In the genomic region with DNA sequence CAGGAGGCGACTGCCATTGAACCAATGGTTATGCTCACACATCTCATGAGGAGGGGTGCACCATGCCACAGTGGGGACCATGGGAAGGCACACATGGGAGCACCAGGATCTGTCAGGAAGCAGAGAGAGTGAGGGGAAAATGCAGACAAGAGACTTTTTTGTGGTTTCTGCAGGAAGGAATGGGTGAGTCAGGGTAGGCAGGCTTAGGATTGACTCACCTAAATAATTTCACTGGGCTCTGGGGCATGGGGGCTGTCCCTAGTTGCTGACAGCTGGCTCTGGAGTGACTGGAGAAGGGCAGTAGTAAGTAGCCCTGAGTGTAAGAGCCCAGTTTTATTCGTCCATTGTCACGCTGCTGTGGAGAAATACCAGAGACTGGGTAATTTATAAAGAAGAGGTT, we compare ENCODE assay signal across 12 cellular contexts.
DNase-seq lines count a peak whose midpoint lies in the region; ATAC-seq and TF ChIP-seq lines count a peak whose summit lies in the region.
"Had no signal": no experiment of that assay in that cellular context is flagged by ENCODE, and none has a peak within 500 bp of the region (broad histone marks: within the 10 kb centered on the region; RNA-seq: fewer than 3 reads in every experiment).

No MANE protein-coding gene starts in this region.

- DNase-seq in activated CD4-positive, alpha-beta T cell treated with anti-CD3 and anti-CD28 coated beads for 48 hours, result peak; percentile 70
- DNase-seq in activated CD4-positive, alpha-beta T cell treated with anti-CD3 and anti-CD28 coated beads for 1 hour, result no peak
- DNase-seq in SJSA1 (ENCODE audit: low read depth in 1 of 2, low spot score in 2 of 2), result peak; percentile 87 to 91
- peak; percentile 78 for DNase-seq in fibroblast of pulmonary artery (ENCODE audit: low read depth)
- DNase-seq in stimulated activated CD8-positive, alpha-beta memory T cell treated with anti-CD3 and anti-CD28 coated beads, Interleukin-2, amount 100 ng/mL, for 48 hours (ENCODE audit: low read depth in 2 of 2), result peak; percentile 21 to 25
- no peak for DNase-seq in NCI-H524 treated with DMSO at 0.1 percent for 48 hours (lab: John Stamatoyannopoulos, UW)
- DNase-seq: activated CD8-positive, alpha-beta memory T cell treated with anti-CD3 and anti-CD28 coated beads, Interleukin-2, amount 10 ng/mL, durations not matched to agents 7 days and 5 days; AML-193; naive B cell had no signal

- ATAC-seq in GM21515 (IDR thresholded peaks at IDR 0.05; ENCODE audit: unreplicated experiment) (no peak), HG02870 (IDR thresholded peaks at IDR 0.05; ENCODE audit: unreplicated experiment) (no peak)
- ATAC-seq: activated CD8-positive, alpha-beta memory T cell treated with anti-CD3 and anti-CD28 coated beads, Interleukin-2, amount 10 ng/mL, durations not matched to agents 7 days and 5 days; K562 had no signal

- H3K4me3 ChIP-seq in SJSA1, result no peak overlapping the region
- H3K4me3 ChIP-seq in fibroblast of pulmonary artery (replicated peaks; ENCODE audit: low read depth, low read length), result no peak overlapping the region
- H3K4me3 ChIP-seq: K562 had no signal

- 0 out of 2 replicates have a peak overlapping the region, but pooled peaks have one; percentile 0 for H3K27ac ChIP-seq in SJSA1

- H3K4me1 ChIP-seq in SJSA1 (replicated peaks), result peaks cover 31% of the 10 kb centered on the region

- TF ChIP-seq CTCF in fibroblast of pulmonary artery (IDR thresholded peaks at IDR 0.05; ENCODE audit: low read length, missing control alignments), result no peak

- H3K27me3 ChIP-seq in SJSA1 (replicated peaks), result no peaks in the 10 kb centered on the region

- H3K9me3 ChIP-seq in SJSA1 (replicated peaks), result no peaks in the 10 kb centered on the region

- H3K36me3 ChIP-seq in SJSA1, result no peaks in the 10 kb centered on the region

Comparison
In these comparisons a context has a peak if more than half of its experiments do, and no peak if none do; other contexts are left out.
1. DNase-seq: peak in activated CD4-positive, alpha-beta T cell treated with anti-CD3 and anti-CD28 coated beads for 48 hours (single experiment), SJSA1 (2 of 2), fibroblast of pulmonary artery (single experiment) and stimulated activated CD8-positive, alpha-beta memory T cell treated with anti-CD3 and anti-CD28 coated beads, Interleukin-2, amount 100 ng/mL, for 48 hours (2 of 2); none in activated CD4-positive, alpha-beta T cell treated with anti-CD3 and anti-CD28 coated beads for 1 hour (single experiment) and NCI-H524 treated with DMSO at 0.1 percent for 48 hours (single experiment).